In genomic region chr16:80084614-80085013, GRCh38 we compare ENCODE assay signal across 8 cellular contexts.
A peak's percentile ranks its signal among the peaks of the same experiment; 100 is the strongest.
DNase-seq lines count a peak whose midpoint lies in the region; ATAC-seq and TF ChIP-seq lines count a peak whose summit lies in the region.

No MANE protein-coding gene starts in this region.

- H3K27me3 Mint-ChIP-seq in brain (peaks cover 6% of the 10 kb centered on the region), glutamatergic neuron (ENCODE audit: unreplicated experiment) (peaks cover 2% of the 10 kb centered on the region)

- H3K4me1 Mint-ChIP-seq in brain (peaks cover 7% of the 10 kb centered on the region), glutamatergic neuron (ENCODE audit: low read depth, unreplicated experiment) (no peaks in the 10 kb centered on the region)

- TF ChIP-seq CTCF in brain (conservative IDR thresholded peaks at IDR 0.05) = peak; percentile 74 to 75
- TF ChIP-seq CTCF in glutamatergic neuron (IDR thresholded peaks at IDR 0.05; ENCODE audit: partially characterized antibody, unreplicated experiment) = no peak

- H3K36me3 Mint-ChIP-seq in brain (no peaks in the 10 kb centered on the region), glutamatergic neuron (ENCODE audit: unreplicated experiment) (no peaks in the 10 kb centered on the region)

- DNase-seq in DMS153 (lab: John Stamatoyannopoulos, UW) = peak; percentile 64
- peak; percentile 16 for DNase-seq in HuH-7.5 (ENCODE audit: low spot score)
- peak; percentile 82 for DNase-seq in iPS-NIHi7 (ENCODE audit: extremely low spot score)
- DNase-seq in stromal cell of bone marrow (ENCODE audit: low read depth) = peak; percentile 36
- no peak for DNase-seq in glutamatergic neuron
- no peak for DNase-seq in activated CD4-positive, CD25-positive, alpha-beta regulatory T cell treated with anti-CD3 and anti-CD28 coated beads, Interleukin-2, amount 50 U/mL, for 72 hours

- H3K27ac Mint-ChIP-seq in brain = peak overlapping the region in 1 of 5 experiments; percentile 77
- no peak overlapping the region for H3K27ac Mint-ChIP-seq in glutamatergic neuron (ENCODE audit: unreplicated experiment)

- H3K9me3 Mint-ChIP-seq in brain = peaks cover 0 to 13% (median 0%) of the 10 kb centered on the region in 5 experiments
- no peaks in the 10 kb centered on the region for H3K9me3 Mint-ChIP-seq in glutamatergic neuron (ENCODE audit: unreplicated experiment)

- no peak for ATAC-seq in GM21619 (IDR thresholded peaks at IDR 0.05; ENCODE audit: unreplicated experiment)

- no peak overlapping the region for H3K4me3 Mint-ChIP-seq in brain
- H3K4me3 Mint-ChIP-seq in glutamatergic neuron (ENCODE audit: unreplicated experiment) = no peak overlapping the region

Comparison
In these comparisons a context has a peak if more than half of its experiments do, and no peak if none do; other contexts are left out.
1. DNase-seq: peak in DMS153 (single experiment), HuH-7.5 (single experiment), iPS-NIHi7 (single experiment) and stromal cell of bone marrow (single experiment); none in glutamatergic neuron (single experiment) and activated CD4-positive, CD25-positive, alpha-beta regulatory T cell treated with anti-CD3 and anti-CD28 coated beads, Interleukin-2, amount 50 U/mL, for 72 hours (single experiment).